Comparison of ENCODE assay signal across 15 cellular contexts in the genomic region with DNA sequence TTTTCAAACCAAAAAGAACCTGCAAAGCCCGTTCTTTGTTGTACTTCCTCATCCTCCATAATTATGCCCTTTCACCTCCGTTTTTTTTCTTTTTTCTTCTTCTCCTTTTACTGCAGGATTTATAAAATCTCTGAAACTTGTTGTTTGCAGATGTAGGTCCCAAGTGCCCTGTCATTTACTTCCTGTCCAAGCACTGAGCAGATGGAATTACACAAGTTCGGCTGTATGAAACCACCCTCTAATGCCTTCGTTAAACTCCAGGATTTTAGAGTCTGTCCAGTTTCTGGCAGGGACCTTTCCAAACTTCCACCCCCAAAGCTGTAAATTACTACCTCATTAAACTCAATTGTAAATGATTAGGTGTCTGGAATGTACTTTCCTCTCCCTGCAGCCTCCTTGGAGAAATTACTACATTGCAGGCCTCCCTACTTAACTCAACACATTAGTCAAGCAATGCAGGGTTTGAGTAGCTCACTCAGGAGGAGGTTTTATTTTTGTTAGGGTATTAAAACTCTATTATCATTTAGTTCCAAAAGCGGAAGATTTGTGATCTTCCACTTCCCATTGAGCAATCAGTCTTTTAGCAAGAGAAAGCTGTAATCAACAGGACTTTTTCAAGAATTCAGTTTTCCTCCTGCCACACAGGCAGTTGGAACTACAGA.
DNase-seq lines count a peak whose midpoint lies in the region; ATAC-seq, FAIRE-seq and TF ChIP-seq lines count a peak whose summit lies in the region.
"Had no signal": no experiment of that assay in that cellular context is flagged by ENCODE, and none has a peak within 500 bp of the region (broad histone marks: within the 10 kb centered on the region; RNA-seq: fewer than 3 reads in every experiment).

No MANE protein-coding gene starts in this region.

- no peaks in the 10 kb centered on the region for H3K27me3 Mint-ChIP-seq in activated naive CD8-positive, alpha-beta T cell treated with anti-CD3 and anti-CD28 coated beads for 36 hours
- H3K27me3 Mint-ChIP-seq: CD4-positive, CD25-positive, alpha-beta regulatory T cell had no signal

- CTCF ChIA-PET in GM12878 (lab: Yijun Ruan, JAX), result interaction anchor here (1.0 to 2.6 kb wide), 5 partner anchors 9 to 113 kb away, joined by 3 to 11 read pairs (median 6); no protein-coding TSS in a partner anchor

- H3F3A ChIP-seq in GM23248 (ENCODE audit: insufficient read depth), result peaks cover 11% of the 10 kb centered on the region
- H3F3A ChIP-seq in smooth muscle cell (ENCODE audit: low read depth), result no peaks in the 10 kb centered on the region

- TF ChIP-seq CTCF in GM12878 (IDR thresholded peaks at IDR 0.05 in 2 of 3, conservative IDR thresholded peaks at IDR 0.05 in 1 of 3; ENCODE audit: control insufficient read depth in 2 of 3, extremely low read depth in 1 of 3, insufficient read depth in 1 of 3, low read depth in 3 of 3, low read length in 3 of 3), result no peak
- TF ChIP-seq CTCF in smooth muscle cell (IDR thresholded peaks at IDR 0.05; ENCODE audit: borderline replicate concordance, insufficient read depth, poor library complexity, severe bottlenecking), result no peak
- no peak for TF ChIP-seq CTCF in GM10266 (IDR thresholded peaks at IDR 0.05; ENCODE audit: control insufficient read depth, insufficient read depth, low read depth, missing control alignments)

- BruUV-seq in GM12878 (replicated peaks; lab: Mats Ljungman, UMichigan), result no TSS peak

- DNase-seq in GM23248, result peak; percentile 31
- no peak for DNase-seq in GM12878 (ENCODE audit: low read depth, low spot score)
- peak; percentile 42 for DNase-seq in iris pigment epithelial cell (ENCODE audit: low read depth)
- DNase-seq in smooth muscle cell (lab: John Stamatoyannopoulos, UW; ENCODE audit: unreplicated experiment), result no peak
- DNase-seq in erythroblast (lab: John Stamatoyannopoulos, UW), result no peak
- DNase-seq in activated naive CD8-positive, alpha-beta T cell treated with anti-CD3 and anti-CD28 coated beads for 36 hours, result no peak
- DNase-seq in GM10266 (ENCODE audit: extremely low spot score), result no peak
- DNase-seq: activated CD4-positive, alpha-beta T cell treated with anti-CD3 and anti-CD28 coated beads, Interleukin-2, amount 50 U/mL, for 48 hours; CD4-positive, CD25-positive, alpha-beta regulatory T cell; HFFc6; NCI-H1105 had no signal

- RAD21 ChIA-PET in GM12878 (lab: Charles Lee; ENCODE audit: unreplicated experiment), result interaction anchor here (0.5 to 1.8 kb wide), 5 partner anchors 10 to 135 kb away, joined by 3 to 7 read pairs (median 4); no protein-coding TSS in a partner anchor

- WGBS in GM23248 (ENCODE audit: low coverage in 1 of 2, low lambda C conversion rate in 2 of 2, missing lambda C conversion rate in 2 of 2), 2 experiments, result 20 to 23% methylated on average over 5 of the region's 5 CpGs
- 21% methylated on average over 5 of the region's 5 CpGs for WGBS in GM12878 (ENCODE audit: insufficient coverage, insufficient replicate concordance, low lambda C conversion rate, missing lambda C conversion rate)
- 46% methylated on average over 5 of the region's 5 CpGs for WGBS in smooth muscle cell (ENCODE audit: low lambda C conversion rate)

- H3K27ac Mint-ChIP-seq in activated naive CD8-positive, alpha-beta T cell treated with anti-CD3 and anti-CD28 coated beads for 36 hours, result no peak overlapping the region
- H3K27ac Mint-ChIP-seq: activated T-helper 17 cell treated with anti-CD3 and anti-CD28 coated beads, Interleukin-2, amount 50 U/mL, for 72 hours; CD4-positive, CD25-positive, alpha-beta regulatory T cell; HFFc6; stimulated activated naive CD8-positive, alpha-beta T cell treated with anti-CD3 and anti-CD28 coated beads, Interleukin-15, Interleukin-2, amounts not matched to agents 100 ng/mL and 50 ng/mL, for 24 hours had no signal

- H3K79me2 ChIP-seq in GM23248 (ENCODE audit: insufficient read depth), result no peaks in the 10 kb centered on the region
- no peaks in the 10 kb centered on the region for H3K79me2 ChIP-seq in GM12878 (ENCODE audit: control insufficient read depth, insufficient read depth, low read length)
- H3K79me2 ChIP-seq in smooth muscle cell (ENCODE audit: low read depth), result no peaks in the 10 kb centered on the region

- no peak for FAIRE-seq in GM12878 (lab: Jason Lieb, UNC)
- FAIRE-seq: HTR-8/SVneo had no signal

- no peaks in the 10 kb centered on the region for H3K9me3 ChIP-seq in GM23248 (ENCODE audit: low read depth)
- H3K9me3 ChIP-seq in GM12878 (replicated peaks; ENCODE audit: control insufficient read depth, insufficient read depth, low read length), result no peaks in the 10 kb centered on the region; the same call in 2 of the 3 replicates
- H3K9me3 ChIP-seq in smooth muscle cell (replicated peaks; ENCODE audit: low read depth), result peaks cover under 1% of the 10 kb centered on the region

- no peaks in the 10 kb centered on the region for H3K4me1 Mint-ChIP-seq in activated naive CD8-positive, alpha-beta T cell treated with anti-CD3 and anti-CD28 coated beads for 36 hours
- H3K4me1 Mint-ChIP-seq: activated T-helper 17 cell treated with anti-CD3 and anti-CD28 coated beads, Interleukin-2, amount 50 U/mL, for 72 hours; CD4-positive, CD25-positive, alpha-beta regulatory T cell had no signal

- no peaks in the 10 kb centered on the region for H3K27me3 ChIP-seq in GM23248 (replicated peaks; ENCODE audit: insufficient read depth)
- H3K27me3 ChIP-seq in GM12878 (replicated peaks in 1 of 2; ENCODE audit: control insufficient read depth in 2 of 2, insufficient read depth in 2 of 2, low read length in 1 of 2), result no peaks in the 10 kb centered on the region
- H3K27me3 ChIP-seq in smooth muscle cell (ENCODE audit: low read depth), result no peaks in the 10 kb centered on the region

- H2AFZ ChIP-seq in GM23248 (peak overlapping the region; percentile 48), GM12878 (ENCODE audit: control insufficient read depth, low read depth, low read length) (no peak overlapping the region), smooth muscle cell (ENCODE audit: low read depth) (peak overlapping the region; percentile 17)

- peaks cover 12% of the 10 kb centered on the region for H3K9me3 Mint-ChIP-seq in activated naive CD8-positive, alpha-beta T cell treated with anti-CD3 and anti-CD28 coated beads for 36 hours

- H3K9ac ChIP-seq in GM23248 (no peak overlapping the region), GM12878 (ENCODE audit: control insufficient read depth, insufficient read depth, low read length) (no peak overlapping the region), smooth muscle cell (ENCODE audit: low read depth) (no peak overlapping the region)

- POLR2A ChIA-PET in GM12878 (lab: Charles Lee), result interaction anchor here (0.7 to 2.0 kb wide), 4 partner anchors 10 to 85 kb away, joined by 3 to 9 read pairs (median 4); no protein-coding TSS in a partner anchor

- H3K4me3 ChIP-seq in GM23248, result no peak overlapping the region
- no peak overlapping the region for H3K4me3 ChIP-seq in GM12878
- H3K4me3 ChIP-seq in smooth muscle cell, result no peak overlapping the region

- intact Hi-C loops in GM12878 (cut with micrococcal nuclease; ENCODE audit: unreplicated experiment), result no loop called here

- no peak for TF ChIP-seq RAD21 in GM12878 (IDR thresholded peaks at IDR 0.05; ENCODE audit: insufficient read depth, low read depth, low read length)

- H3K4me1 ChIP-seq in GM23248 (ENCODE audit: insufficient read depth), result peaks cover 26% of the 10 kb centered on the region
- no peaks in the 10 kb centered on the region for H3K4me1 ChIP-seq in GM12878 (ENCODE audit: control insufficient read depth, insufficient read depth, low read length)
- peaks cover 3% of the 10 kb centered on the region for H3K4me1 ChIP-seq in smooth muscle cell (ENCODE audit: low read depth)

- TF ChIP-seq POLR2A in GM12878 (IDR thresholded peaks at IDR 0.05; ENCODE audit: low read depth, low read length), result no peak
- no peak for TF ChIP-seq POLR2A in erythroblast (IDR thresholded peaks at IDR 0.05; ENCODE audit: low read length)

- in situ Hi-C loops in GM23248 (cut with MboI) (no loop called here), GM12878 (cut with MboI) (no loop called here)

- H3K9me2 ChIP-seq in GM23248 (ENCODE audit: insufficient read depth), result no peaks in the 10 kb centered on the region

- no peak for TF ChIP-seq EP300 in GM12878 (IDR thresholded peaks at IDR 0.05; ENCODE audit: borderline replicate concordance in 1 of 2, control insufficient read depth in 1 of 2, low read depth in 2 of 2, low read length in 2 of 2)

- ATAC-seq in GM12878 (no peak), HG03378 (IDR thresholded peaks at IDR 0.05; ENCODE audit: unreplicated experiment) (no peak)
- ATAC-seq: activated T-helper 17 cell treated with anti-CD3 and anti-CD28 coated beads, Interleukin-2, amount 50 U/mL, for 72 hours had no signal

- no peak overlapping the region for H3K4me3 Mint-ChIP-seq in activated naive CD8-positive, alpha-beta T cell treated with anti-CD3 and anti-CD28 coated beads for 36 hours
- H3K4me3 Mint-ChIP-seq: activated T-helper 17 cell treated with anti-CD3 and anti-CD28 coated beads, Interleukin-2, amount 50 U/mL, for 72 hours; CD4-positive, CD25-positive, alpha-beta regulatory T cell; HFFc6; stimulated activated naive CD8-positive, alpha-beta T cell treated with anti-CD3 and anti-CD28 coated beads, Interleukin-15, Interleukin-2, amounts not matched to agents 100 ng/mL and 50 ng/mL, for 24 hours had no signal

- SMC1A ChIA-PET in GM12878 (lab: Charles Lee; ENCODE audit: uncharacterized antibody, unreplicated experiment), result interaction anchor here (0.6 to 5.0 kb wide), 10 partner anchors 11 to 1104 kb away, joined by 3 to 31 read pairs (median 4); no protein-coding TSS in a partner anchor

- no peak overlapping the region for H3K4me2 ChIP-seq in GM23248 (ENCODE audit: unreplicated experiment)
- no peak overlapping the region for H3K4me2 ChIP-seq in GM12878 (ENCODE audit: control insufficient read depth, insufficient read depth)
- peak overlapping the region; percentile 6 for H3K4me2 ChIP-seq in smooth muscle cell

- H4K20me1 ChIP-seq in GM23248 (ENCODE audit: insufficient read depth), result no peaks in the 10 kb centered on the region
- H4K20me1 ChIP-seq in GM12878 (ENCODE audit: control insufficient read depth, insufficient read depth), result no peaks in the 10 kb centered on the region
- H4K20me1 ChIP-seq in smooth muscle cell (ENCODE audit: low read depth), result no peaks in the 10 kb centered on the region

- H3K36me3 Mint-ChIP-seq in activated naive CD8-positive, alpha-beta T cell treated with anti-CD3 and anti-CD28 coated beads for 36 hours, result peaks cover 3% of the 10 kb centered on the region
- H3K36me3 Mint-ChIP-seq: CD4-positive, CD25-positive, alpha-beta regulatory T cell had no signal

- H3K36me3 ChIP-seq in GM23248 (ENCODE audit: low read depth), result no peaks in the 10 kb centered on the region
- H3K36me3 ChIP-seq in GM12878 (ENCODE audit: control insufficient read depth in 2 of 2, insufficient read depth in 2 of 2, low read length in 1 of 2), result no peaks in the 10 kb centered on the region
- H3K36me3 ChIP-seq in smooth muscle cell (ENCODE audit: low read depth), result no peaks in the 10 kb centered on the region

- H3K27ac ChIP-seq in GM23248 (no peak overlapping the region), GM12878 (ENCODE audit: control insufficient read depth, insufficient read depth) (no peak overlapping the region), smooth muscle cell (ENCODE audit: low read depth) (no peak overlapping the region)

TF ChIP-seq in GM12878, 131 proteins besides CTCF, POLR2A, EP300 and RAD21 (continues in another document):
- TF ChIP-seq SMAD5 (IDR thresholded peaks at IDR 0.05; ENCODE audit: low read depth) (no peak), NR2C1 (IDR thresholded peaks at IDR 0.05) (peak; percentile 39; the same call in 1 of the 2 replicates)

Comparison
In these comparisons a context has a peak if more than half of its experiments do, and no peak if none do; other contexts are left out.
1. DNase-seq: peak in GM23248 (single experiment) and iris pigment epithelial cell (single experiment); none in GM12878 (single experiment), smooth muscle cell (single experiment), erythroblast (0 of 2), activated naive CD8-positive, alpha-beta T cell treated with anti-CD3 and anti-CD28 coated beads for 36 hours (single experiment) and GM10266 (single experiment).